ENCODE assay signal across 10 cellular contexts in the genomic region with DNA sequence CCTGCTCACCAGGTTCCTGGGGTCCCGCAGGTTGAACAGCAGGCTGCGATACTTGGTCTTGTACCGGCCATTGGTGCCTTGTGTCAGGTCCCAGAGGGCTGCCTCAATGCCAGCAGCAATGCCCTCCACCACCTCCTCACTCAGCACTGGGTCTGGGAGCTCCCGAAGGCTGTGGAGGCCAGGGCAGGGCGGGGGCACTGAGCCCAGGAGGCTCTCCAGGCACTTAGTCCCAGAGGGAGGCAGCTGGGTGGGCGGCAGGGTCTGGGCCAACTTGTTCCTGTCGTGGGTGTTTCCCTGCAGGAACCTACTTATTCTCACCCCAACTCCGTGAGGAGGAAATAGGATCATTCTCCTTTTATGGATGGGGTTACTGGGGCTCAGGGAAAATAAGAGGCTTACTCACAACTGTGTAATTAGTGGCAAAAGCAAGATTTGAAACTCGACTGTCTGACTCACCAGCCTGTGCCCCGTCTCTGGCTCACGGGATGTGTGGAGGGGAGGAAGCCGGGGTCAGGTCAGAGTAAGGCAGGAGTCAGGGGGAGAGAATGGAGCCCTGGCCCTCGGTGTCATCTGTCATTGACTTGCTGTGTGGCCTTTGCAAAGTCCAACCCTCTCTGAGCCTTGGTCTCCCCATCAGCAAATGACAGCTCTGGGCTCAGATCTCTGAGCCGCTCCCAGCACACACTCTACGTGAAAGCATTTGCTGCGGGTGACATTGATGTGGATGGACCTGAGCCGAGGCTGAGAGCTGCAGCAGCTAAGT. TPM values are rescaled to one million over a fixed set of nuclear protein-coding genes. Genes with fewer than 3 reads are reported as not detected.
DNase-seq lines count a peak whose midpoint lies in the region; ATAC-seq, FAIRE-seq and TF ChIP-seq lines count a peak whose summit lies in the region.
"Had no signal": no experiment of that assay in that cellular context is flagged by ENCODE, and none has a peak within 500 bp of the region (broad histone marks: within the 10 kb centered on the region; RNA-seq: fewer than 3 reads in every experiment).

No MANE protein-coding gene starts in this region.

- no peaks in the 10 kb centered on the region for H3K9me1 ChIP-seq in keratinocyte (ENCODE audit: control insufficient read depth, extremely low read depth, insufficient read depth, low read length)

- intact Hi-C loops in upper lobe of right lung (cut with DNase I): no loop called here

- DNase-seq in stimulated activated CD4-positive, alpha-beta T cell treated with anti-CD3 and anti-CD28 coated beads, Interleukin-15, amount 100 ng/mL, for 24 hours: peak; percentile 60
- DNase-seq in stimulated activated CD4-positive, alpha-beta T cell treated with anti-CD3 and anti-CD28 coated beads, Interleukin-4, amount 100 ng/mL, for 4 hours: no peak
- DNase-seq in keratinocyte (ENCODE audit: low read depth, low spot score) (peak; percentile 30), upper lobe of right lung (peak; percentile 83), NCI-H1105 (lab: John Stamatoyannopoulos, UW) (no peak)
- DNase-seq: activated CD4-positive, CD25-positive, alpha-beta regulatory T cell treated with anti-CD3 and anti-CD28 coated beads, Interleukin-2, amount 50 U/mL, for 72 hours had no signal

- peak overlapping the region; percentile 94 for H3K4me3 ChIP-seq in WI38 (ENCODE audit: low read depth, low read length)
- H3K4me3 ChIP-seq in keratinocyte (ENCODE audit: control insufficient read depth in 2 of 3, extremely low read depth in 1 of 3, insufficient read depth in 2 of 3, low read depth in 1 of 3, low read length in 3 of 3): peak overlapping the region; percentile 21 to 67 (median 56)
- peak overlapping the region; percentile 23 for H3K4me3 ChIP-seq in upper lobe of right lung

- H4K20me1 ChIP-seq in keratinocyte (ENCODE audit: control insufficient read depth, extremely low read depth, insufficient read depth, low read length): no peaks in the 10 kb centered on the region

- H3K27me3 ChIP-seq in keratinocyte (ENCODE audit: control insufficient read depth, extremely low read depth, insufficient read depth, low read length) (no peaks in the 10 kb centered on the region), upper lobe of right lung (peaks cover 10% of the 10 kb centered on the region)

- H3K9me3 ChIP-seq in keratinocyte (ENCODE audit: control insufficient read depth, low read depth, low read length) (no peaks in the 10 kb centered on the region), upper lobe of right lung (no peaks in the 10 kb centered on the region)

- H3K36me3 ChIP-seq in keratinocyte (ENCODE audit: control insufficient read depth in 2 of 2, extremely low read depth in 1 of 2, insufficient read depth in 2 of 2, low read length in 2 of 2) (no peaks in the 10 kb centered on the region), upper lobe of right lung (no peaks in the 10 kb centered on the region)

- dilution Hi-C loops in keratinocyte (cut with MboI; ENCODE audit: extremely low pct_ligation_motif_present, low sequenced_read_pairs): no loop called here

- H3K9ac ChIP-seq in keratinocyte (ENCODE audit: control insufficient read depth, extremely low read depth, insufficient read depth, low read length): peak overlapping the region; percentile 64

- H3K4me1 ChIP-seq in keratinocyte (ENCODE audit: control insufficient read depth, extremely low read depth, insufficient read depth, low read length): peaks cover 21% of the 10 kb centered on the region
- no peaks in the 10 kb centered on the region for H3K4me1 ChIP-seq in upper lobe of right lung

- TF ChIP-seq CTCF in WI38 (IDR thresholded peaks at IDR 0.05; ENCODE audit: low read depth, low read length): no peak
- no peak for TF ChIP-seq CTCF in keratinocyte (optimal IDR thresholded peaks at IDR 0.05 in 1 of 3, IDR thresholded peaks at IDR 0.05 in 1 of 3, conservative IDR thresholded peaks at IDR 0.05 in 1 of 3; ENCODE audit: extremely low read depth in 1 of 3, insufficient read depth in 2 of 3, low read length in 3 of 3)
- TF ChIP-seq CTCF in upper lobe of right lung (IDR thresholded peaks at IDR 0.05): no peak

- FAIRE-seq in keratinocyte (lab: Jason Lieb, UNC): peak; percentile 90

- peak overlapping the region; percentile 64 for H2AFZ ChIP-seq in keratinocyte (ENCODE audit: control insufficient read depth, low read length)

- no peaks in the 10 kb centered on the region for H3K79me2 ChIP-seq in keratinocyte (ENCODE audit: control insufficient read depth, insufficient read depth, low read length)

- peak overlapping the region; percentile 84 for H3K4me2 ChIP-seq in keratinocyte (ENCODE audit: control insufficient read depth, extremely low read depth, insufficient read depth, low read depth, low read length)

- ATAC-seq in upper lobe of right lung (peak; percentile 77), HG02642 (IDR thresholded peaks at IDR 0.05; ENCODE audit: poor library complexity, unreplicated experiment) (no peak), GM18519 (IDR thresholded peaks at IDR 0.05; ENCODE audit: low FRiP score, unreplicated experiment) (no peak)

- H3K27ac ChIP-seq in keratinocyte (ENCODE audit: control insufficient read depth, insufficient read depth, low read length): peak overlapping the region; percentile 67
- no peak overlapping the region for H3K27ac ChIP-seq in upper lobe of right lung
- H3K27ac ChIP-seq: HL-60 had no signal

RNA-seq across cellular contexts. Expression of gene SPOCD1, which starts 17.2 kb away (rescaled TPM):
- polyA plus RNA-seq in keratinocyte: 3.3 to 12.0 TPM (median 4.7 TPM) in 3 replicates
- 0.15 TPM for polyA plus RNA-seq in keratinocyte (2011; ENCODE audit: low read depth)
- polyA plus RNA-seq in keratinocyte (2011; cell fraction: cytosol; rRNA removed): 3.0 and 4.7 TPM in 2 replicates
- polyA plus RNA-seq in keratinocyte (2011; cell fraction: nucleus; rRNA removed): 14.8 and 23.8 TPM in 2 replicates
- polyA plus RNA-seq in keratinocyte (2012; ENCODE audit: low replicate concordance): 3.0 TPM in 1 of 2 replicates, not detected in the other
- 2.8 to 8.5 TPM (median 4.5 TPM) in 3 replicates for polyA minus RNA-seq in keratinocyte
- polyA minus RNA-seq in keratinocyte (2011; cell fraction: cytosol; rRNA and poly(A)+ RNA removed): 7.5 TPM
- polyA minus RNA-seq in keratinocyte (2011; cell fraction: nucleus; rRNA and poly(A)+ RNA removed): 3.3 and 6.2 TPM in 2 replicates
- total RNA-seq in upper lobe of right lung: 31.4 TPM

RNA-seq across cellular contexts. Expression of gene ADGRB2, which starts 34.5 kb away (rescaled TPM):
- 0.68 to 1.6 TPM (median 0.96 TPM) in 3 replicates for polyA plus RNA-seq in keratinocyte
- 1.3 TPM for polyA plus RNA-seq in keratinocyte (2011; ENCODE audit: low read depth)
- 0.29 and 0.51 TPM in 2 replicates for polyA plus RNA-seq in keratinocyte (2011; cell fraction: cytosol; rRNA removed)
- polyA plus RNA-seq in keratinocyte (2011; cell fraction: nucleus; rRNA removed): 2.4 and 5.0 TPM in 2 replicates
- polyA plus RNA-seq in keratinocyte (2012; ENCODE audit: low replicate concordance): 1.0 and 1.7 TPM in 2 replicates
- polyA minus RNA-seq in keratinocyte: 0.86 to 2.8 TPM (median 1.7 TPM) in 3 replicates
- 2.3 TPM for polyA minus RNA-seq in keratinocyte (2011; cell fraction: cytosol; rRNA and poly(A)+ RNA removed)
- polyA minus RNA-seq in keratinocyte (2011; cell fraction: nucleus; rRNA and poly(A)+ RNA removed): 2.3 and 2.8 TPM in 2 replicates
- 0.69 TPM for total RNA-seq in upper lobe of right lung

Comparison
In these comparisons a context has a peak if more than half of its experiments do, and no peak if none do; other contexts are left out.
1. DNase-seq: peak in stimulated activated CD4-positive, alpha-beta T cell treated with anti-CD3 and anti-CD28 coated beads, Interleukin-15, amount 100 ng/mL, for 24 hours (single experiment), keratinocyte (single experiment) and upper lobe of right lung (single experiment); none in stimulated activated CD4-positive, alpha-beta T cell treated with anti-CD3 and anti-CD28 coated beads, Interleukin-4, amount 100 ng/mL, for 4 hours (0 of 2) and NCI-H1105 (single experiment).
2. H3K4me3 ChIP-seq: peak in every context shown above with its lines; median percentile 94 in WI38; 56 in keratinocyte; 23 in upper lobe of right lung.